Comparison of ENCODE assay signal across 15 cellular contexts in the genomic region with DNA sequence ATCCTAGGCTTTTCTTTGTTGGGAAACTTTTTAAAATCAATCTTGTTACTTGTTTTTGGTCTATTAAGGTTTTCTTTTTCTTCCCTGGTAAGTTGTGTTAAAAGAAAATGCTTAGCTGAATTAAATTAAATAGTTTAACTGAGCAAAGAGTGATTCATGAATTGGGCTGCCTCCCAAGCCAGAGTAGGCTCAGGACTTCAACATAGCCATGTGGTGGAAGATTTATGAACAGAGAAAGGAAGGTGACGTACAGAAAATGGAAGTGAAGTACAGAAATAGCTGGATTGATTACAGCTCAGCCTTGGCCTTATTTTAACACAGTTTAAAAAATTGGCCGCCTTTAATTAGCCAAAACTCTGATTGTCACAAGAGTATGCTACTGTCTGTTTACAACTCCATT. TPM values are rescaled to one million over a fixed set of nuclear protein-coding genes. Genes with fewer than 3 reads are reported as not detected.
DNase-seq lines count a peak whose midpoint lies in the region; ATAC-seq, FAIRE-seq and TF ChIP-seq lines count a peak whose summit lies in the region.
"Had no signal": no experiment of that assay in that cellular context is flagged by ENCODE, and none has a peak within 500 bp of the region (broad histone marks: within the 10 kb centered on the region; RNA-seq: fewer than 3 reads in every experiment).

No MANE protein-coding gene starts in this region.

- POLR2A ChIA-PET in BJ (lab: Charles Lee), result interaction anchor here (0.7 kb wide), 1 partner anchor 8 kb away, joined by 4 read pairs; no protein-coding TSS in a partner anchor

- H3K4me3 ChIP-seq in BJ (ENCODE audit: low read depth, low read length) (no peak overlapping the region), esophagus squamous epithelium (no peak overlapping the region), kidney (ENCODE audit: low read length in 2 of 2) (no peak overlapping the region), right lobe of liver (no peak overlapping the region)
- H3K4me3 ChIP-seq: SJCRH30 had no signal

- no peak for ATAC-seq in right lobe of liver

- FAIRE-seq in kidney (lab: Jason Lieb, UNC), result no peak
- FAIRE-seq: G401.6, islet of Langerhans, TTC549 had no signal

- TF ChIP-seq CTCF in BJ (IDR thresholded peaks at IDR 0.05; ENCODE audit: insufficient read depth, low read depth, low read length) (no peak), esophagus squamous epithelium (IDR thresholded peaks at IDR 0.05) (no peak), kidney (IDR thresholded peaks at IDR 0.05; ENCODE audit: borderline replicate concordance, extremely low read depth, insufficient read depth) (no peak), right lobe of liver (IDR thresholded peaks at IDR 0.05) (no peak)

- CTCF ChIA-PET in BJ (lab: Yijun Ruan, JAX), result interaction anchor here (0.8 to 2.3 kb wide), 4 partner anchors 14 to 895 kb away, joined by 3 to 9 read pairs (median 5); a partner anchor contains a TSS

- H3K9me3 ChIP-seq in esophagus squamous epithelium, result no peaks in the 10 kb centered on the region
- no peaks in the 10 kb centered on the region for H3K9me3 ChIP-seq in kidney (ENCODE audit: control insufficient read depth in 1 of 2, low read length in 2 of 2)
- no peaks in the 10 kb centered on the region for H3K9me3 ChIP-seq in right lobe of liver
- H3K9me3 ChIP-seq: SJCRH30 had no signal

- intact Hi-C loops in esophagus squamous epithelium (cut with DNase I), result no loop called here
- intact Hi-C loops in kidney (cut with DNase I), result no loop called here
- intact Hi-C loops in right lobe of liver (cut with DNase I), result no loop called here

- H3K9ac ChIP-seq in kidney (ENCODE audit: low read length in 2 of 2), result no peak overlapping the region
- H3K9ac ChIP-seq: parathyroid adenoma had no signal

- H3K36me3 ChIP-seq in BJ (ENCODE audit: control insufficient read depth, insufficient read depth, low read length) (no peaks in the 10 kb centered on the region), esophagus squamous epithelium (no peaks in the 10 kb centered on the region), kidney (ENCODE audit: control insufficient read depth in 1 of 2, insufficient read depth in 2 of 2, low read length in 2 of 2) (no peaks in the 10 kb centered on the region), right lobe of liver (no peaks in the 10 kb centered on the region)
- H3K36me3 ChIP-seq: SJCRH30 had no signal

- H3K4me1 ChIP-seq in esophagus squamous epithelium, result peaks cover 0 to 11% (median 0%) of the 10 kb centered on the region in 3 donors
- H3K4me1 ChIP-seq in kidney (ENCODE audit: control insufficient read depth in 1 of 2, insufficient read depth in 1 of 2, low read depth in 1 of 2, low read length in 2 of 2), result no peaks in the 10 kb centered on the region
- no peaks in the 10 kb centered on the region for H3K4me1 ChIP-seq in right lobe of liver
- H3K4me1 ChIP-seq: parathyroid adenoma had no signal

- 33 to 53% methylated on average over 2 of the region's 2 CpGs for WGBS in esophagus squamous epithelium, 2 donors
- 58% methylated on average over 2 of the region's 2 CpGs for WGBS in right lobe of liver (ENCODE audit: insufficient coverage, low coverage, low lambda C conversion rate, missing lambda C conversion rate)

- H3K27me3 ChIP-seq in BJ (ENCODE audit: control insufficient read depth, insufficient read depth, low read length) (no peaks in the 10 kb centered on the region), esophagus squamous epithelium (no peaks in the 10 kb centered on the region), right lobe of liver (no peaks in the 10 kb centered on the region)
- H3K27me3 ChIP-seq: SJCRH30 had no signal

- no peak for TF ChIP-seq POLR2A in esophagus squamous epithelium (IDR thresholded peaks at IDR 0.05)
- no peak for TF ChIP-seq POLR2A in right lobe of liver (IDR thresholded peaks at IDR 0.05)

- peak; percentile 81 for DNase-seq in BJ (ENCODE audit: low read depth)
- DNase-seq in NCI-H446 treated with DMSO at 0.1 percent for 48 hours (lab: John Stamatoyannopoulos, UW), result peak; percentile 42
- DNase-seq in esophagus squamous epithelium (lab: John Stamatoyannopoulos, UW), result no peak
- peak; percentile 43 for DNase-seq in non-pigmented ciliary epithelial cell (ENCODE audit: low read depth)
- no peak for DNase-seq in kidney
- no peak for DNase-seq in DMS 273 (lab: John Stamatoyannopoulos, UW; ENCODE audit: unreplicated experiment)
- DNase-seq in LoVo (ENCODE audit: low spot score), result no peak
- no peak for DNase-seq in right lobe of liver
- DNase-seq: activated CD4-positive, alpha-beta memory T cell treated with anti-CD3 and anti-CD28 coated beads for 36 hours; CD4-positive, alpha-beta T cell; SJCRH30 had no signal

- H3K27ac ChIP-seq in esophagus squamous epithelium, result peak overlapping the region in 3 of 4 donors; percentile 33 to 51 (median 46)
- H3K27ac ChIP-seq in kidney (ENCODE audit: low read depth in 2 of 2, low read length in 2 of 2), result no peak overlapping the region
- no peak overlapping the region for H3K27ac ChIP-seq in right lobe of liver
- H3K27ac ChIP-seq: parathyroid adenoma, SJCRH30 had no signal

RNA-seq across cellular contexts. Expression of a gene that starts 27.9 kb away (rescaled TPM):
- polyA plus RNA-seq in BJ (2011; rRNA removed) (22.6 and 37.8 TPM in 2 replicates), kidney (ENCODE audit: insufficient read depth, low read depth, low replicate concordance) (0.06 TPM)
- polyA minus RNA-seq in BJ (2011; rRNA and poly(A)+ RNA removed), result 19.9 and 22.8 TPM in 2 replicates
- total RNA-seq in esophagus squamous epithelium (10 to 100 TPM in 1 of 4 donors, 1 to 10 TPM in 3; 6.7 to 11.2 (median 8.6) TPM), kidney (0.47 TPM), right lobe of liver (under 1 TPM in 1 of 6 experiments, not detected in 5; 0.07 TPM)
- total RNA-seq: activated CD4-positive, alpha-beta memory T cell treated with anti-CD3 and anti-CD28 coated beads for 36 hours; CD4-positive, alpha-beta T cell had no signal

Comparison
In these comparisons a context has a peak if more than half of its experiments do, and no peak if none do; other contexts are left out.
1. DNase-seq: peak in BJ (single experiment), NCI-H446 treated with DMSO at 0.1 percent for 48 hours (single experiment) and non-pigmented ciliary epithelial cell (single experiment); none in esophagus squamous epithelium (single experiment), kidney (single experiment), DMS 273 (single experiment), LoVo (single experiment) and right lobe of liver (0 of 3).
2. H3K27ac ChIP-seq: peak in esophagus squamous epithelium (3 of 4); none in kidney (0 of 2) and right lobe of liver (0 of 3).